ENCODE assay signal across 9 cellular contexts in genomic region chr3:167941234-167941995, GRCh38.
DNase-seq lines count a peak whose midpoint lies in the region; ATAC-seq, FAIRE-seq and TF ChIP-seq lines count a peak whose summit lies in the region.
"Had no signal": no experiment of that assay in that cellular context is flagged by ENCODE, and none has a peak within 500 bp of the region (broad histone marks: within the 10 kb centered on the region; RNA-seq: fewer than 3 reads in every experiment).

No MANE protein-coding gene starts in this region.

- no peak for TF ChIP-seq EP300 in gastroesophageal sphincter (IDR thresholded peaks at IDR 0.05)

- H3K4me3 Mint-ChIP-seq in activated CD8-positive, alpha-beta T cell treated with anti-CD3 and anti-CD28 coated beads for 36 hours = no peak overlapping the region

- no peaks in the 10 kb centered on the region for H3K9me3 Mint-ChIP-seq in activated CD8-positive, alpha-beta T cell treated with anti-CD3 and anti-CD28 coated beads for 36 hours

- H3K27ac Mint-ChIP-seq in activated CD8-positive, alpha-beta T cell treated with anti-CD3 and anti-CD28 coated beads for 36 hours = no peak overlapping the region

- H4K20me1 ChIP-seq in smooth muscle cell (ENCODE audit: low read depth) = no peaks in the 10 kb centered on the region

- intact Hi-C loops in kidney (cut with DNase I) = no loop called here
- intact Hi-C loops in activated CD8-positive, alpha-beta T cell treated with anti-CD3 and anti-CD28 coated beads for 36 hours (cut with micrococcal nuclease) = no loop called here

- H3K4me1 ChIP-seq in gastroesophageal sphincter (no peaks in the 10 kb centered on the region), smooth muscle cell (ENCODE audit: low read depth) (peaks cover 24% of the 10 kb centered on the region), kidney (ENCODE audit: control insufficient read depth in 1 of 2, insufficient read depth in 1 of 2, low read depth in 1 of 2, low read length in 2 of 2) (no peaks in the 10 kb centered on the region)

- POLR2A ChIA-PET in activated CD8-positive, alpha-beta T cell treated with anti-CD3 and anti-CD28 coated beads for 36 hours (lab: Charles Lee) = interaction anchor here (0.7 kb wide), 1 partner anchor 578 kb away, joined by 3 read pairs; no protein-coding TSS in a partner anchor

- 41 to 59% methylated on average over 7 of the region's 7 CpGs for WGBS in gastroesophageal sphincter (ENCODE audit: low coverage in 1 of 2), 2 donors
- 19% methylated on average over 7 of the region's 7 CpGs for WGBS in smooth muscle cell (ENCODE audit: low lambda C conversion rate)

- H3K4me2 ChIP-seq in smooth muscle cell = peak overlapping the region; percentile 67

- TF ChIP-seq CTCF in HFF-Myc (IDR thresholded peaks at IDR 0.05; ENCODE audit: low read depth, low read length, missing control alignments) (no peak), gastroesophageal sphincter (IDR thresholded peaks at IDR 0.05) (no peak), smooth muscle cell (IDR thresholded peaks at IDR 0.05; ENCODE audit: borderline replicate concordance, insufficient read depth, poor library complexity, severe bottlenecking) (no peak), kidney (IDR thresholded peaks at IDR 0.05; ENCODE audit: borderline replicate concordance, extremely low read depth, insufficient read depth) (no peak)
- no peak for TF ChIP-seq CTCF in activated CD8-positive, alpha-beta T cell treated with anti-CD3 and anti-CD28 coated beads for 36 hours (IDR thresholded peaks at IDR 0.05)

- H3K79me2 ChIP-seq in smooth muscle cell (ENCODE audit: low read depth) = no peaks in the 10 kb centered on the region

- H3K36me3 Mint-ChIP-seq in activated CD8-positive, alpha-beta T cell treated with anti-CD3 and anti-CD28 coated beads for 36 hours (ENCODE audit: low read depth) = no peaks in the 10 kb centered on the region

- H3K4me3 ChIP-seq in HFF-Myc (replicated peaks; ENCODE audit: low read depth, low read length) (no peak overlapping the region), gastroesophageal sphincter (no peak overlapping the region), smooth muscle cell (no peak overlapping the region), kidney (ENCODE audit: low read length in 2 of 2) (no peak overlapping the region)

- H3K9me3 ChIP-seq in gastroesophageal sphincter = no peaks in the 10 kb centered on the region
- H3K9me3 ChIP-seq in smooth muscle cell (replicated peaks; ENCODE audit: low read depth) = no peaks in the 10 kb centered on the region
- H3K9me3 ChIP-seq in kidney (ENCODE audit: control insufficient read depth in 1 of 2, low read length in 2 of 2) = no peaks in the 10 kb centered on the region

- TF ChIP-seq POLR2A in gastroesophageal sphincter (IDR thresholded peaks at IDR 0.05) = no peak

- H2AFZ ChIP-seq in smooth muscle cell (ENCODE audit: low read depth) = no peak overlapping the region

- no peaks in the 10 kb centered on the region for H3K27me3 Mint-ChIP-seq in activated CD8-positive, alpha-beta T cell treated with anti-CD3 and anti-CD28 coated beads for 36 hours

- H3K27ac ChIP-seq in gastroesophageal sphincter (no peak overlapping the region), smooth muscle cell (ENCODE audit: low read depth) (peak overlapping the region; percentile 92), kidney (ENCODE audit: low read depth in 2 of 2, low read length in 2 of 2) (no peak overlapping the region)

- H3K4me1 Mint-ChIP-seq in activated CD8-positive, alpha-beta T cell treated with anti-CD3 and anti-CD28 coated beads for 36 hours (ENCODE audit: low read depth) = no peaks in the 10 kb centered on the region

- peak; percentile 80 for ATAC-seq in SK-N-SH treated with all-trans-retinoic acid at 6 μM for 48 hours
- peak; percentile 55 for ATAC-seq in gastroesophageal sphincter
- no peak for ATAC-seq in GM18517 (IDR thresholded peaks at IDR 0.05; ENCODE audit: unreplicated experiment)
- no peak for ATAC-seq in activated CD8-positive, alpha-beta T cell treated with anti-CD3 and anti-CD28 coated beads for 36 hours

- peaks cover 19% of the 10 kb centered on the region for H3F3A ChIP-seq in smooth muscle cell (ENCODE audit: low read depth)

- peak; percentile 76 for DNase-seq in HFF-Myc (ENCODE audit: extremely low read depth, low read depth)
- no peak for DNase-seq in smooth muscle cell (lab: John Stamatoyannopoulos, UW; ENCODE audit: unreplicated experiment)
- DNase-seq in COR-L47 (lab: John Stamatoyannopoulos, UW) = no peak
- DNase-seq in kidney = no peak
- DNase-seq in activated CD8-positive, alpha-beta T cell treated with anti-CD3 and anti-CD28 coated beads for 36 hours = no peak
- DNase-seq: NCI-H2029 treated with DMSO at 0.1 percent for 48 hours had no signal

- H3K36me3 ChIP-seq in gastroesophageal sphincter = no peaks in the 10 kb centered on the region
- no peaks in the 10 kb centered on the region for H3K36me3 ChIP-seq in smooth muscle cell (ENCODE audit: low read depth)
- H3K36me3 ChIP-seq in kidney (ENCODE audit: control insufficient read depth in 1 of 2, insufficient read depth in 2 of 2, low read length in 2 of 2) = no peaks in the 10 kb centered on the region

- FAIRE-seq in kidney (lab: Jason Lieb, UNC) = no peak

- no peaks in the 10 kb centered on the region for H3K27me3 ChIP-seq in gastroesophageal sphincter
- H3K27me3 ChIP-seq in smooth muscle cell (ENCODE audit: low read depth) = no peaks in the 10 kb centered on the region

- CTCF ChIA-PET in activated CD8-positive, alpha-beta T cell treated with anti-CD3 and anti-CD28 coated beads for 36 hours (lab: Charles Lee) = interaction anchor here (1.7 kb wide), 1 partner anchor 99 kb away, joined by 5 read pairs; no protein-coding TSS in a partner anchor

- H3K9ac ChIP-seq in smooth muscle cell (ENCODE audit: low read depth) (peak overlapping the region; percentile 58), kidney (ENCODE audit: low read length in 2 of 2) (no peak overlapping the region)

TF ChIP-seq in SK-N-SH treated with all-trans-retinoic acid at 6 μM for 48 hours, 23 proteins besides CTCF, POLR2A, EP300 and RAD21:
- TF ChIP-seq, protein P1, sequence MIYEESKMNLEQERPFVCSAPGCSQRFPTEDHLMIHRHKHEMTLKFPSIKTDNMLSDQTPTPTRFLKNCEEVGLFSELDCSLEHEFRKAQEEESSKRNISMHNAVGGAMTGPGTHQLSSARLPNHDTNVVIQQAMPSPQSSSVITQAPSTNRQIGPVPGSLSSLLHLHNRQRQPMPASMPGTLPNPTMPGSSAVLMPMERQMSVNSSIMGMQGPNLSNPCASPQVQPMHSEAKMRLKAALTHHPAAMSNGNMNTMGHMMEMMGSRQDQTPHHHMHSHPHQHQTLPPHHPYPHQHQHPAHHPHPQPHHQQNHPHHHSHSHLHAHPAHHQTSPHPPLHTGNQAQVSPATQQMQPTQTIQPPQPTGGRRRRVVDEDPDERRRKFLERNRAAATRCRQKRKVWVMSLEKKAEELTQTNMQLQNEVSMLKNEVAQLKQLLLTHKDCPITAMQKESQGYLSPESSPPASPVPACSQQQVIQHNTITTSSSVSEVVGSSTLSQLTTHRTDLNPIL (CRISPR knock-in tag; IDR thresholded peaks at IDR 0.05; ENCODE audit: low read depth) = no peak
- TF ChIP-seq TOX (CRISPR knock-in tag; IDR thresholded peaks at IDR 0.05; ENCODE audit: borderline replicate concordance) (no peak), ZNF8 (CRISPR knock-in tag; IDR thresholded peaks at IDR 0.05) (no peak), ZFP30 (CRISPR knock-in tag; IDR thresholded peaks at IDR 0.05) (no peak), ISL1 (CRISPR knock-in tag; IDR thresholded peaks at IDR 0.05) (no peak), RARB (CRISPR knock-in tag; IDR thresholded peaks at IDR 0.05) (no peak), ZC3H10 (CRISPR knock-in tag; IDR thresholded peaks at IDR 0.05) (no peak), BACH2 (CRISPR knock-in tag; IDR thresholded peaks at IDR 0.05; ENCODE audit: borderline replicate concordance) (no peak), PPARA (CRISPR knock-in tag; IDR thresholded peaks at IDR 0.05; ENCODE audit: borderline replicate concordance) (no peak), TCF4 (CRISPR knock-in tag; IDR thresholded peaks at IDR 0.05; ENCODE audit: borderline replicate concordance) (no peak)
- TF ChIP-seq, protein P2, sequence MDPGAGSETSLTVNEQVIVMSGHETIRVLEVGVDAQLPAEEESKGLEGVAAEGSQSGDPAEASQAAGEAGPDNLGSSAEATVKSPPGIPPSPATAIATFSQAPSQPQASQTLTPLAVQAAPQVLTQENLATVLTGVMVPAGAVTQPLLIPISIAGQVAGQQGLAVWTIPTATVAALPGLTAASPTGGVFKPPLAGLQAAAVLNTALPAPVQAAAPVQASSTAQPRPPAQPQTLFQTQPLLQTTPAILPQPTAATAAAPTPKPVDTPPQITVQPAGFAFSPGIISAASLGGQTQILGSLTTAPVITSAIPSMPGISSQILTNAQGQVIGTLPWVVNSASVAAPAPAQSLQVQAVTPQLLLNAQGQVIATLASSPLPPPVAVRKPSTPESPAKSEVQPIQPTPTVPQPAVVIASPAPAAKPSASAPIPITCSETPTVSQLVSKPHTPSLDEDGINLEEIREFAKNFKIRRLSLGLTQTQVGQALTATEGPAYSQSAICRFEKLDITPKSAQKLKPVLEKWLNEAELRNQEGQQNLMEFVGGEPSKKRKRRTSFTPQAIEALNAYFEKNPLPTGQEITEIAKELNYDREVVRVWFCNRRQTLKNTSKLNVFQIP (CRISPR knock-in tag; IDR thresholded peaks at IDR 0.05; ENCODE audit: borderline replicate concordance, low read depth) = no peak
- TF ChIP-seq, protein P3, sequence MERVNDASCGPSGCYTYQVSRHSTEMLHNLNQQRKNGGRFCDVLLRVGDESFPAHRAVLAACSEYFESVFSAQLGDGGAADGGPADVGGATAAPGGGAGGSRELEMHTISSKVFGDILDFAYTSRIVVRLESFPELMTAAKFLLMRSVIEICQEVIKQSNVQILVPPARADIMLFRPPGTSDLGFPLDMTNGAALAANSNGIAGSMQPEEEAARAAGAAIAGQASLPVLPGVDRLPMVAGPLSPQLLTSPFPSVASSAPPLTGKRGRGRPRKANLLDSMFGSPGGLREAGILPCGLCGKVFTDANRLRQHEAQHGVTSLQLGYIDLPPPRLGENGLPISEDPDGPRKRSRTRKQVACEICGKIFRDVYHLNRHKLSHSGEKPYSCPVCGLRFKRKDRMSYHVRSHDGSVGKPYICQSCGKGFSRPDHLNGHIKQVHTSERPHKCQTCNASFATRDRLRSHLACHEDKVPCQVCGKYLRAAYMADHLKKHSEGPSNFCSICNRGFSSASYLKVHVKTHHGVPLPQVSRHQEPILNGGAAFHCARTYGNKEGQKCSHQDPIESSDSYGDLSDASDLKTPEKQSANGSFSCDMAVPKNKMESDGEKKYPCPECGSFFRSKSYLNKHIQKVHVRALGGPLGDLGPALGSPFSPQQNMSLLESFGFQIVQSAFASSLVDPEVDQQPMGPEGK (CRISPR knock-in tag; IDR thresholded peaks at IDR 0.05; ENCODE audit: borderline replicate concordance) = no peak
TF ChIP-seq in SK-N-SH treated with all-trans-retinoic acid at 6 μM for 48 hours: peak in this region for 0.

Comparison
In these comparisons a context has a peak if more than half of its experiments do, and no peak if none do; other contexts are left out.
1. ATAC-seq: peak in SK-N-SH treated with all-trans-retinoic acid at 6 μM for 48 hours (single experiment) and gastroesophageal sphincter (single experiment); none in GM18517 (single experiment) and activated CD8-positive, alpha-beta T cell treated with anti-CD3 and anti-CD28 coated beads for 36 hours (single experiment).